ENCODE assay signal across 22 cellular contexts in genomic region chr3:10338164-10338470, GRCh38. TPM values are rescaled to one million over a fixed set of nuclear protein-coding genes. Genes with fewer than 3 reads are reported as not detected.
"Had no signal": no experiment of that assay in that cellular context is flagged by ENCODE, and none has a peak within 500 bp of the region (broad histone marks: within the 10 kb centered on the region; RNA-seq: fewer than 3 reads in every experiment).

No MANE protein-coding gene starts in this region.

- H3K4me3 Mint-ChIP-seq: activated CD4-positive, alpha-beta T cell treated with anti-CD3 and anti-CD28 coated beads for 36 hours; activated CD8-positive, alpha-beta memory T cell treated with anti-CD3 and anti-CD28 coated beads, Interleukin-2, amount 10 ng/mL, durations not matched to agents 7 days and 5 days; brain; mesothelial cell of epicardium; natural killer cell treated with Interleukin-12 subunit alpha and Interleukin-12 subunit beta and Interleukin-15 and Interleukin-18, amount 100 ng/mL, for 72 hours; stimulated activated naive CD8-positive, alpha-beta T cell treated with anti-CD3 and anti-CD28 coated beads, Interleukin-15, Interleukin-2, amounts not matched to agents 100 ng/mL and 50 ng/mL, for 24 hours; T-helper 17 cell had no signal

- H3K9me3 Mint-ChIP-seq: brain; mesothelial cell of epicardium; natural killer cell treated with Interleukin-12 subunit alpha and Interleukin-12 subunit beta and Interleukin-15 and Interleukin-18, amount 100 ng/mL, for 72 hours; stimulated activated naive CD8-positive, alpha-beta T cell treated with anti-CD3 and anti-CD28 coated beads, Interleukin-15, Interleukin-2, amounts not matched to agents 100 ng/mL and 50 ng/mL, for 24 hours had no signal

- H3K4me1 ChIP-seq: prostate gland, right atrium auricular region, transverse colon, uterus had no signal

- FAIRE-seq: colon, frontal cortex, kidney had no signal

- H3K27me3 Mint-ChIP-seq: activated CD4-positive, alpha-beta T cell treated with anti-CD3 and anti-CD28 coated beads for 36 hours; brain; natural killer cell treated with Interleukin-12 subunit alpha and Interleukin-12 subunit beta and Interleukin-15 and Interleukin-18, amount 100 ng/mL, for 72 hours; stimulated activated naive CD8-positive, alpha-beta T cell treated with anti-CD3 and anti-CD28 coated beads, Interleukin-15, Interleukin-2, amounts not matched to agents 100 ng/mL and 50 ng/mL, for 24 hours had no signal

- H3K27me3 ChIP-seq: right atrium auricular region, transverse colon, uterus had no signal

- H3K36me3 Mint-ChIP-seq: activated CD8-positive, alpha-beta memory T cell treated with anti-CD3 and anti-CD28 coated beads, Interleukin-2, amount 10 ng/mL, durations not matched to agents 7 days and 5 days; mesothelial cell of epicardium; natural killer cell treated with Interleukin-12 subunit alpha and Interleukin-12 subunit beta and Interleukin-15 and Interleukin-18, amount 100 ng/mL, for 72 hours had no signal

- H3K27ac ChIP-seq: prostate gland, right atrium auricular region, transverse colon, uterus had no signal

- DNase-seq: activated CD4-positive, alpha-beta T cell treated with anti-CD3 and anti-CD28 coated beads for 36 hours; activated CD4-positive, alpha-beta T cell treated with anti-CD3 and anti-CD28 coated beads, Interleukin-2, amount 50 U/mL, for 48 hours; activated CD8-positive, alpha-beta memory T cell treated with anti-CD3 and anti-CD28 coated beads, Interleukin-2, amount 10 ng/mL, durations not matched to agents 7 days and 5 days; anterior cingulate cortex; central memory CD4-positive, alpha-beta T cell; erythroblast; kidney; occipital lobe; stimulated activated CD4-positive, alpha-beta T cell treated with anti-CD3 and anti-CD28 coated beads, Interleukin-2, amount 100 ng/mL, for 24 hours; T-helper 17 cell; transverse colon; uterus had no signal

- H3K36me3 ChIP-seq: prostate gland, right atrium auricular region, transverse colon, uterus had no signal

- H3K27ac Mint-ChIP-seq: activated CD4-positive, alpha-beta T cell treated with anti-CD3 and anti-CD28 coated beads for 36 hours; activated CD8-positive, alpha-beta memory T cell treated with anti-CD3 and anti-CD28 coated beads, Interleukin-2, amount 10 ng/mL, durations not matched to agents 7 days and 5 days; mesothelial cell of epicardium; natural killer cell treated with Interleukin-12 subunit alpha and Interleukin-12 subunit beta and Interleukin-15 and Interleukin-18, amount 100 ng/mL, for 72 hours; stimulated activated naive CD8-positive, alpha-beta T cell treated with anti-CD3 and anti-CD28 coated beads, Interleukin-15, Interleukin-2, amounts not matched to agents 100 ng/mL and 50 ng/mL, for 24 hours; T-helper 17 cell had no signal

- H3K4me3 ChIP-seq: lung, prostate gland, right atrium auricular region, transverse colon, uterus had no signal

- H3K4me1 Mint-ChIP-seq: activated CD4-positive, alpha-beta T cell treated with anti-CD3 and anti-CD28 coated beads for 36 hours; mesothelial cell of epicardium had no signal

- H3K9me3 ChIP-seq: prostate gland, right atrium auricular region, transverse colon, uterus had no signal

- ATAC-seq: activated CD4-positive, alpha-beta T cell treated with anti-CD3 and anti-CD28 coated beads for 36 hours; activated CD8-positive, alpha-beta memory T cell treated with anti-CD3 and anti-CD28 coated beads, Interleukin-2, amount 10 ng/mL, durations not matched to agents 7 days and 5 days; left lobe of liver; natural killer cell treated with Interleukin-12 subunit alpha and Interleukin-12 subunit beta and Interleukin-15 and Interleukin-18, amount 100 ng/mL, for 72 hours; T-helper 17 cell had no signal

RNA-seq across cellular contexts. Expression of gene GHRL, which starts 45.4 kb away (rescaled TPM):
- total RNA-seq: frontal cortex, occipital lobe, right atrium auricular region had no signal
